Comparison of ENCODE assay signal across 11 cellular contexts in genomic region chr10:86366902-86367338, GRCh38. TPM values are rescaled to one million over a fixed set of nuclear protein-coding genes. Genes with fewer than 3 reads are reported as not detected.
DNase-seq lines count a peak whose midpoint lies in the region; ATAC-seq and TF ChIP-seq lines count a peak whose summit lies in the region.
"Had no signal": no experiment of that assay in that cellular context is flagged by ENCODE, and none has a peak within 500 bp of the region (broad histone marks: within the 10 kb centered on the region; RNA-seq: fewer than 3 reads in every experiment).

No MANE protein-coding gene starts in this region.

- no peaks in the 10 kb centered on the region for H3K9me3 Mint-ChIP-seq in dendritic cell treated with granulocyte-macrophage colony-stimulating factor and Interleukin-4, amounts not matched to agents 40 ng/mL and 50 ng/mL, for 4 days
- H3K9me3 Mint-ChIP-seq in neural crest cell: no peaks in the 10 kb centered on the region

- TF ChIP-seq CTCF in BE2C (IDR thresholded peaks at IDR 0.05; ENCODE audit: low read depth, low read length) (no peak), neural crest cell (conservative IDR thresholded peaks at IDR 0.05) (no peak)

- H3K4me1 Mint-ChIP-seq in dendritic cell treated with granulocyte-macrophage colony-stimulating factor and Interleukin-4, amounts not matched to agents 40 ng/mL and 50 ng/mL, for 4 days (ENCODE audit: low read depth): peaks cover 42% of the 10 kb centered on the region
- H3K4me1 Mint-ChIP-seq in neural crest cell: peaks cover 12% of the 10 kb centered on the region

- H3K4me3 ChIP-seq in BE2C (ENCODE audit: low read depth, low read length): peak overlapping the region; percentile 53

- peaks cover 20% of the 10 kb centered on the region for H3K36me3 ChIP-seq in BE2C
- H3K36me3 ChIP-seq: neutrophil had no signal

- no peak overlapping the region for H3K27ac Mint-ChIP-seq in dendritic cell treated with granulocyte-macrophage colony-stimulating factor and Interleukin-4, amounts not matched to agents 40 ng/mL and 50 ng/mL, for 4 days
- no peak overlapping the region for H3K27ac Mint-ChIP-seq in neural crest cell (ENCODE audit: unreplicated experiment)

- DNase-seq in BE2C (no peak), neural crest cell (ENCODE audit: low read depth, low spot score) (peak; percentile 34), LoVo (ENCODE audit: low spot score) (no peak), DMS153 (lab: John Stamatoyannopoulos, UW) (no peak), NCI-H524 (lab: John Stamatoyannopoulos, UW) (no peak)
- DNase-seq: cerebellar nuclear complex, SW 1271 had no signal

- no peaks in the 10 kb centered on the region for H3K36me3 Mint-ChIP-seq in dendritic cell treated with granulocyte-macrophage colony-stimulating factor and Interleukin-4, amounts not matched to agents 40 ng/mL and 50 ng/mL, for 4 days (ENCODE audit: low read depth)
- no peaks in the 10 kb centered on the region for H3K36me3 Mint-ChIP-seq in neural crest cell (ENCODE audit: low read depth)

- H3K4me3 Mint-ChIP-seq in dendritic cell treated with granulocyte-macrophage colony-stimulating factor and Interleukin-4, amounts not matched to agents 40 ng/mL and 50 ng/mL, for 4 days: peak overlapping the region; percentile 49
- H3K4me3 Mint-ChIP-seq in neural crest cell: no peak overlapping the region

- peaks cover 89% of the 10 kb centered on the region for H3K27me3 Mint-ChIP-seq in dendritic cell treated with granulocyte-macrophage colony-stimulating factor and Interleukin-4, amounts not matched to agents 40 ng/mL and 50 ng/mL, for 4 days
- H3K27me3 Mint-ChIP-seq in neural crest cell (ENCODE audit: low read depth): peaks cover 85% of the 10 kb centered on the region

- peaks cover 15% of the 10 kb centered on the region for H3K4me1 ChIP-seq in BE2C

- intact Hi-C loops in dendritic cell treated with granulocyte-macrophage colony-stimulating factor and Interleukin-4, amounts not matched to agents 40 ng/mL and 50 ng/mL, for 4 days (cut with micrococcal nuclease): loop anchor here (10.0 kb wide), 1 partner anchor 192 kb away; no protein-coding TSS in a partner anchor

- ATAC-seq in HG02759 (IDR thresholded peaks at IDR 0.05; ENCODE audit: unreplicated experiment) (peak; percentile 46), HG03196 (IDR thresholded peaks at IDR 0.05; ENCODE audit: unreplicated experiment) (no peak)

- H3K27me3 ChIP-seq in BE2C: peaks cover 6% of the 10 kb centered on the region

- H3K9me3 ChIP-seq in BE2C: peaks cover 3% of the 10 kb centered on the region; the same call in 1 of the 2 replicates
- H3K9me3 ChIP-seq: neutrophil had no signal

RNA-seq across cellular contexts. Expression of gene GRID1, which starts 0.3 kb away (rescaled TPM):
- polyA plus RNA-seq in BE2C (2012; ENCODE audit: insufficient read depth, insufficient read length, low read depth): 55.8 TPM
- 1.1 and 1.2 TPM in 2 replicates for total RNA-seq in neural crest cell
